ENCODE assay signal across 32 cellular contexts in genomic region chr6:68892432-68892831, GRCh38.
"Had no signal": no experiment of that assay in that cellular context is flagged by ENCODE, and none has a peak within 500 bp of the region (broad histone marks: within the 10 kb centered on the region; RNA-seq: fewer than 3 reads in every experiment).

No MANE protein-coding gene starts in this region.

- DNase-seq: activated B cell treated with CpG ODN at 0.5 μM for 24 hours; activated CD4-positive, alpha-beta memory T cell treated with anti-CD3 and anti-CD28 coated beads for 36 hours; activated CD4-positive, alpha-beta T cell treated with anti-CD3 and anti-CD28 coated beads for 4 hours; activated CD4-positive, alpha-beta T cell treated with anti-CD3 and anti-CD28 coated beads, Interleukin-2, amount 10 ng/mL, durations not matched to agents 24 days and 14 days; activated CD4-positive, alpha-beta T cell treated with anti-CD3 and anti-CD28 coated beads, Interleukin-2, amount 50 U/mL, for 1 hour; activated CD4-positive, alpha-beta T cell treated with anti-CD3 and anti-CD28 coated beads, Interleukin-2, amount 50 U/mL, for 4 hours; activated CD4-positive, CD25-positive, alpha-beta regulatory T cell treated with anti-CD3 and anti-CD28 coated beads, Interleukin-2, amount 50 U/mL, for 72 hours; activated CD8-positive, alpha-beta memory T cell treated with anti-CD3 and anti-CD28 coated beads, Interleukin-2, amount 50 U/mL, for 4 hours; activated CD8-positive, alpha-beta T cell treated with anti-CD3 and anti-CD28 coated beads for 36 hours; activated effector memory CD4-positive, alpha-beta T cell treated with anti-CD3 and anti-CD28 coated beads, Interleukin-2, amount 50 U/mL, for 16 hours; activated gamma-delta T cell treated with Interleukin-2 at 50 U/mL for 16 hours; activated naive CD4-positive, alpha-beta T cell; activated naive CD4-positive, alpha-beta T cell treated with anti-CD3 and anti-CD28 coated beads for 36 hours; activated naive CD4-positive, alpha-beta T cell treated with anti-CD3 and anti-CD28 coated beads, Interleukin-2, amount 50 U/mL, for 16 hours; activated naive CD8-positive, alpha-beta T cell treated with anti-CD3 and anti-CD28 coated beads for 36 hours; activated T-cell treated with anti-CD3 and anti-CD28 coated beads for 4 hours; activated T-cell treated with anti-CD3 and anti-CD28 coated beads, Interleukin-2, amount 50 U/mL, for 1 hour; activated T-cell treated with anti-CD3 and anti-CD28 coated beads, Interleukin-2, amount 50 U/mL, for 4 hours; activated T-cell treated with anti-CD3 and anti-CD28 coated beads, Interleukin-2, amount 50 U/mL, for 72 hours; adrenal gland; amniotic stem cell; aorta; body of pancreas; brain microvascular endothelial cell; central memory CD4-positive, alpha-beta T cell; T-helper 1 cell; T-helper 2 cell; T-helper 9 cell had no signal

- ATAC-seq: activated CD8-positive, alpha-beta T cell treated with anti-CD3 and anti-CD28 coated beads for 36 hours; activated naive CD4-positive, alpha-beta T cell treated with anti-CD3 and anti-CD28 coated beads, Interleukin-2, amount 50 U/mL, for 72 hours; activated T-cell treated with anti-CD3 and anti-CD28 coated beads, Interleukin-2, amount 50 U/mL, for 4 hours; activated T-cell treated with anti-CD3 and anti-CD28 coated beads, Interleukin-2, amount 50 U/mL, for 72 hours; activated T-helper 17 cell treated with anti-CD3 and anti-CD28 coated beads, Interleukin-2, amount 50 U/mL, for 72 hours; body of pancreas had no signal

- H3K4me1 ChIP-seq: adrenal gland, body of pancreas, breast epithelium had no signal

- H3K27ac ChIP-seq: adrenal gland, body of pancreas, brain microvascular endothelial cell, breast epithelium, VCaP had no signal

- H3K27me3 ChIP-seq: adrenal gland, body of pancreas, brain microvascular endothelial cell, breast epithelium had no signal

- H3K9me3 ChIP-seq: adrenal gland, body of pancreas, breast epithelium had no signal

- H3K4me3 ChIP-seq: adrenal gland, body of pancreas, breast epithelium had no signal

- H3K36me3 ChIP-seq: adrenal gland, brain microvascular endothelial cell, breast epithelium had no signal
